In the genomic region with DNA sequence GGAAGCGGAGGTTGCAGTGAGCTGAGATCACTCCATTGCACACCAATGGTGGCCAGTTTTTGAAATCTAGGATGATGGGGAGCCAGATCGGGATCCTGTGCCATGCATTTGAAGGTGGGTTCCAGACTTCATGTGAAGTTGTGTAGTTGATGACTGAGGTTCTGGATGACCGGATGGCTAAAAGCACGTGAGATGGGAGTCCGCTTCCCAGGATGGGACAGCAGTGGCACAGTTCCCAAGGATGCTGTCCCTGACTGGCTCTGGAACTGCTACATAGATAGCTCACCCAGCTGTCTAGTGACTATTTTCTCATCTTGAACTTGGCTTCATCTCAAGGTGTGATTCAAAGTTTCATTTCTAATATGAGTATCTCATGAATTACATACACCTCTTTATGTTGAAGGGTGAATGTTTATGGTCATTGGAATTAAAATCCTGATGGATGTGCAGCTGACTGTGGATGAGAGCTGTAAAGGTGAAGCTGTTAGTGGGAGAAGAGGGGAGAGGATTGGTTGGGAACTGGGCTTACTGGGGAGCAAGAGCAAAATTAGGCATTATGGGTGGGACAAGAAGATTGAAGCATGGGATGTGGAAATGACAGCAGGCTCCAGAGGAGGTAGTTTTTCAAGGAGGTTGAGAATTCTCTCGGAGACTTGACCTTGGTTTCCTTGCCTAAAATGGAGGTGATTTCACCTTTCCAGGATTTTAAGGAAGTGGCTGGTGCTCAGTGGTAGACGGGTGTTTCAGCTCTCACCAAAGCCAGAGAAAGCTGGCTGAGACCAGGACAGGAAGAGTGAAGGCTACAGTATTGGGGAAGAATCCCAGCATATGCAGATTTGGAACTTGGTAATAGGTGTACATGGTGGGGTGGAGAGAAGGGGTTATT, we compare ENCODE assay signal across 20 cellular contexts. TPM values are rescaled to one million over a fixed set of nuclear protein-coding genes. Genes with fewer than 3 reads are reported as not detected.
A peak's percentile ranks its signal among the peaks of the same experiment; 100 is the strongest.
DNase-seq lines count a peak whose midpoint lies in the region; ATAC-seq and TF ChIP-seq lines count a peak whose summit lies in the region.
"Had no signal": no experiment of that assay in that cellular context is flagged by ENCODE, and none has a peak within 500 bp of the region (broad histone marks: within the 10 kb centered on the region; RNA-seq: fewer than 3 reads in every experiment).

No MANE protein-coding gene starts in this region.

- H3K27me3 Mint-ChIP-seq in activated CD4-positive, alpha-beta T cell treated with anti-CD3 and anti-CD28 coated beads for 36 hours = no peaks in the 10 kb centered on the region
- H3K27me3 Mint-ChIP-seq in IgD-negative memory B cell = no peaks in the 10 kb centered on the region
- H3K27me3 Mint-ChIP-seq in osteocyte (ENCODE audit: unreplicated experiment) = no peaks in the 10 kb centered on the region
- H3K27me3 Mint-ChIP-seq: CD8-positive, alpha-beta memory T cell had no signal

- peaks cover 19% of the 10 kb centered on the region for H3K4me1 Mint-ChIP-seq in activated CD4-positive, alpha-beta T cell treated with anti-CD3 and anti-CD28 coated beads for 36 hours
- peaks cover 0 to 5% (median 4%) of the 10 kb centered on the region in 3 donors for H3K4me1 Mint-ChIP-seq in IgD-negative memory B cell
- no peaks in the 10 kb centered on the region for H3K4me1 Mint-ChIP-seq in osteocyte (ENCODE audit: unreplicated experiment)

- DNase-seq in activated CD4-positive, alpha-beta T cell treated with anti-CD3 and anti-CD28 coated beads for 36 hours = no peak
- DNase-seq in activated CD4-positive, alpha-beta T cell treated with anti-CD3 and anti-CD28 coated beads, Interleukin-2, amount 50 U/mL, for 4 hours = no peak
- DNase-seq in adrenal gland (peak in 4 of 7 donors; percentile 54 to 73 (median 62)), osteocyte (ENCODE audit: extremely low spot score, unreplicated experiment) (no peak), DMS 273 treated with DMSO at 0.1 percent for 48 hours (lab: John Stamatoyannopoulos, UW) (no peak), middle frontal gyrus (ENCODE audit: extremely low spot score, low spot score) (no peak)
- DNase-seq in stimulated activated CD8-positive, alpha-beta memory T cell treated with anti-CD3 and anti-CD28 coated beads, Interleukin-4, amount 100 ng/mL, for 48 hours = no peak
- DNase-seq: activated effector memory CD4-positive, alpha-beta T cell treated with Interleukin-2 at 50 U/mL for 16 hours; brain microvascular endothelial cell; CD8-positive, alpha-beta memory T cell; heart left ventricle; mesendoderm; NCI-H1092 treated with DMSO at 0.1 percent for 48 hours; NCI-H2171; NCI-H82; ovary; stimulated activated CD4-positive, alpha-beta T cell treated with anti-CD3 and anti-CD28 coated beads, Interleukin-4, amount 100 ng/mL, for 1 hour; upper lobe of right lung had no signal

- H3K36me3 Mint-ChIP-seq in activated CD4-positive, alpha-beta T cell treated with anti-CD3 and anti-CD28 coated beads for 36 hours (ENCODE audit: low read depth) = peaks cover 68% of the 10 kb centered on the region
- peaks cover 8% of the 10 kb centered on the region for H3K36me3 Mint-ChIP-seq in IgD-negative memory B cell
- peaks cover 41% of the 10 kb centered on the region for H3K36me3 Mint-ChIP-seq in osteocyte (ENCODE audit: unreplicated experiment)

- WGBS in adrenal gland, 4 donors = 60 to 68% (median 65%) methylated on average over 7 of the region's 7 CpGs

- CTCF ChIA-PET in activated CD4-positive, alpha-beta T cell treated with anti-CD3 and anti-CD28 coated beads for 36 hours (lab: Charles Lee) = interaction anchor here (0.5 to 1.1 kb wide), 3 partner anchors 8 to 26 kb away, joined by 3 to 5 read pairs (median 3); partner anchors contain the start of gene TUFM

- H3K27ac ChIP-seq in adrenal gland = peak overlapping the region in 1 of 5 donors; percentile 29
- H3K27ac ChIP-seq: brain microvascular endothelial cell, heart left ventricle, ovary, upper lobe of right lung had no signal

- no peak for TF ChIP-seq CTCF in adrenal gland (IDR thresholded peaks at IDR 0.05)
- TF ChIP-seq CTCF in osteocyte (IDR thresholded peaks at IDR 0.05) = no peak

- no peaks in the 10 kb centered on the region for H3K4me1 ChIP-seq in adrenal gland (replicated peaks in 1 of 2)
- H3K4me1 ChIP-seq: heart left ventricle, upper lobe of right lung had no signal

- no peak for TF ChIP-seq POLR2A in adrenal gland (IDR thresholded peaks at IDR 0.05)

- intact Hi-C loops in activated CD4-positive, alpha-beta T cell treated with anti-CD3 and anti-CD28 coated beads for 36 hours (cut with DNase I, micrococcal nuclease) = no loop called here
- intact Hi-C loops in adrenal gland (cut with DNase I) = no loop called here

- no peaks in the 10 kb centered on the region for H3K9me3 ChIP-seq in adrenal gland (replicated peaks in 1 of 3)
- H3K9me3 ChIP-seq: heart left ventricle, ovary, upper lobe of right lung had no signal

- H3K9me3 Mint-ChIP-seq in activated CD4-positive, alpha-beta T cell treated with anti-CD3 and anti-CD28 coated beads for 36 hours (ENCODE audit: low read depth) = no peaks in the 10 kb centered on the region
- H3K9me3 Mint-ChIP-seq in IgD-negative memory B cell (no peaks in the 10 kb centered on the region), osteocyte (ENCODE audit: unreplicated experiment) (no peaks in the 10 kb centered on the region)
- H3K9me3 Mint-ChIP-seq: CD8-positive, alpha-beta memory T cell had no signal

- ATAC-seq in activated CD4-positive, alpha-beta T cell treated with anti-CD3 and anti-CD28 coated beads for 36 hours = peak; percentile 72
- ATAC-seq: heart left ventricle, Panc1, upper lobe of right lung had no signal

- no peaks in the 10 kb centered on the region for H3K27me3 ChIP-seq in adrenal gland
- H3K27me3 ChIP-seq: brain microvascular endothelial cell, heart left ventricle, ovary, upper lobe of right lung had no signal

- H3K27ac Mint-ChIP-seq in activated CD4-positive, alpha-beta T cell treated with anti-CD3 and anti-CD28 coated beads for 36 hours = peak overlapping the region; percentile 79
- H3K27ac Mint-ChIP-seq in IgD-negative memory B cell (peak overlapping the region in 2 of 3 donors; percentile 24 to 88), osteocyte (ENCODE audit: unreplicated experiment) (peak overlapping the region; percentile 31)

- H3K4me3 ChIP-seq in adrenal gland = no peak overlapping the region
- H3K4me3 ChIP-seq: heart left ventricle, ovary, upper lobe of right lung had no signal

- POLR2A ChIA-PET in activated CD4-positive, alpha-beta T cell treated with anti-CD3 and anti-CD28 coated beads for 36 hours (lab: Charles Lee) = interaction anchor here (0.5 to 3.4 kb wide), 9 partner anchors 9 to 625 kb away, joined by 3 to 18 read pairs (median 6); partner anchors contain the start of genes ATXN2L and TUFM

- no peak overlapping the region for H3K4me3 Mint-ChIP-seq in activated CD4-positive, alpha-beta T cell treated with anti-CD3 and anti-CD28 coated beads for 36 hours
- H3K4me3 Mint-ChIP-seq in IgD-negative memory B cell (peak overlapping the region in 1 of 4 donors; percentile 28), osteocyte (ENCODE audit: unreplicated experiment) (no peak overlapping the region)

- H3K36me3 ChIP-seq in adrenal gland (replicated peaks in 1 of 2) = peaks cover 0 to 77% of the 10 kb centered on the region in 2 donors
- H3K36me3 ChIP-seq: ovary had no signal

RNA-seq across cellular contexts. Expression of gene TUFM, which starts 8.2 kb away (rescaled TPM):
- 100 to 1,000 TPM; 224 to 241 TPM for total RNA-seq in activated CD4-positive, alpha-beta T cell treated with anti-CD3 and anti-CD28 coated beads for 36 hours
- polyA plus RNA-seq in IgD-negative memory B cell = 139 TPM
- 100 to 1,000 TPM; 144 to 239 (median 208) TPM for total RNA-seq in adrenal gland
- polyA plus RNA-seq in adrenal gland = 100 to 1,000 TPM; 173 to 323 (median 181) TPM
- 122 and 132 TPM in 2 replicates for total RNA-seq in osteocyte

RNA-seq across cellular contexts. Expression of gene ATXN2L, which starts 15.1 kb away (rescaled TPM):
- 100 to 1,000 TPM; 298 to 319 TPM for total RNA-seq in activated CD4-positive, alpha-beta T cell treated with anti-CD3 and anti-CD28 coated beads for 36 hours
- polyA plus RNA-seq in IgD-negative memory B cell (35.9 TPM), adrenal gland (100 to 1,000 TPM in 2 of 3 donors, 10 to 100 TPM in 1; 44.3 to 342 (median 126) TPM)
- total RNA-seq in adrenal gland (100 to 1,000 TPM in 2 of 8 donors, 10 to 100 TPM in 6; 66.3 to 118 (median 90.5) TPM), osteocyte (208 and 210 TPM in 2 replicates)

RNA-seq across cellular contexts. Expression of gene SH2B1, which starts 25.7 kb away (rescaled TPM):
- total RNA-seq in activated CD4-positive, alpha-beta T cell treated with anti-CD3 and anti-CD28 coated beads for 36 hours = 10 to 100 TPM; 34.8 to 49.4 TPM
- polyA plus RNA-seq in IgD-negative memory B cell (5.2 TPM), adrenal gland (100 to 1,000 TPM in 2 of 3 donors, 10 to 100 TPM in 1; 17.1 to 236 (median 119) TPM)
- total RNA-seq in adrenal gland (100 to 1,000 TPM in 1 of 8 donors, 10 to 100 TPM in 7; 30.8 to 108 (median 58.6) TPM), osteocyte (57.9 and 60.7 TPM in 2 replicates)

RNA-seq across cellular contexts. Expression of gene ATP2A1, which starts 40.4 kb away (rescaled TPM):
- total RNA-seq in activated CD4-positive, alpha-beta T cell treated with anti-CD3 and anti-CD28 coated beads for 36 hours = 1 to 10 TPM; 2.8 to 3.4 TPM
- polyA plus RNA-seq in IgD-negative memory B cell (not detected), adrenal gland (1 to 10 TPM in 1 of 3 donors, under 1 TPM in 2; 0.05 to 1.1 (median 0.88) TPM)
- total RNA-seq in adrenal gland (1 to 10 TPM in 2 of 8 donors, under 1 TPM in 5, not detected in 1; 0.17 to 1.2 (median 0.95) TPM), osteocyte (0.42 and 0.64 TPM in 2 replicates)
- polyA plus RNA-seq: CD8-positive, alpha-beta memory T cell had no signal

Comparison
In these comparisons a context has a peak if more than half of its experiments do, and no peak if none do; other contexts are left out.
1. DNase-seq: peak in adrenal gland (4 of 7); none in activated CD4-positive, alpha-beta T cell treated with anti-CD3 and anti-CD28 coated beads for 36 hours (single experiment), activated CD4-positive, alpha-beta T cell treated with anti-CD3 and anti-CD28 coated beads, Interleukin-2, amount 50 U/mL, for 4 hours (0 of 2), osteocyte (single experiment), DMS 273 treated with DMSO at 0.1 percent for 48 hours (single experiment), middle frontal gyrus (single experiment) and stimulated activated CD8-positive, alpha-beta memory T cell treated with anti-CD3 and anti-CD28 coated beads, Interleukin-4, amount 100 ng/mL, for 48 hours (single experiment).
2. Peak in every context shown above with its lines, with median percentiles within 50 percentile points of each other: H3K27ac Mint-ChIP-seq.